In genomic region chr6:70998148-70998547, GRCh38 we compare ENCODE assay signal across 21 cellular contexts. TPM values are rescaled to one million over a fixed set of nuclear protein-coding genes. Genes with fewer than 3 reads are reported as not detected.
"Had no signal": no experiment of that assay in that cellular context is flagged by ENCODE, and none has a peak within 500 bp of the region (broad histone marks: within the 10 kb centered on the region; RNA-seq: fewer than 3 reads in every experiment).

No MANE protein-coding gene starts in this region.

- ATAC-seq: gastrocnemius medialis, heart right ventricle, left cardiac atrium, left ventricle myocardium superior, right cardiac atrium had no signal

- H3K36me3 ChIP-seq: colonic mucosa, esophagus muscularis mucosa, gastrocnemius medialis, heart right ventricle had no signal

- DNase-seq: colonic mucosa; effector CD4-positive, alpha-beta T cell; gastrocnemius medialis; heart right ventricle; hypothalamus; kidney; left cardiac atrium; left ventricle myocardium superior; mesenchymal stem cell; naive B cell; right cardiac atrium; small intestine; stimulated activated CD4-positive, alpha-beta T cell treated with anti-CD3 and anti-CD28 coated beads, Interleukin-2, amount 100 ng/mL, for 48 hours; stimulated activated naive CD4-positive, alpha-beta T cell treated with Interleukin-2 at 50 U/mL for 16 hours; trophoblast cell had no signal

- H3K36me3 Mint-ChIP-seq: naive B cell had no signal

- H3K9me3 ChIP-seq: colonic mucosa, esophagus muscularis mucosa, gastrocnemius medialis had no signal

- H3K4me3 Mint-ChIP-seq: nephron had no signal

- H3K27ac ChIP-seq: colonic mucosa, epithelial cell of prostate, esophagus muscularis mucosa, gastrocnemius medialis, heart right ventricle had no signal

- H3K27me3 ChIP-seq: colonic mucosa, gastrocnemius medialis had no signal

- H3K27ac Mint-ChIP-seq: naive B cell, nephron had no signal

- H3K4me1 Mint-ChIP-seq: naive B cell, nephron had no signal

- H3K4me1 ChIP-seq: colonic mucosa, esophagus muscularis mucosa, gastrocnemius medialis, heart right ventricle had no signal

- H3K4me3 ChIP-seq: colonic mucosa, esophagus muscularis mucosa, gastrocnemius medialis, heart right ventricle, lung had no signal

RNA-seq across cellular contexts. Expression of gene B3GAT2, which starts 41.3 kb away (rescaled TPM):
- total RNA-seq: colonic mucosa, dermis microvascular lymphatic vessel endothelial cell, gastrocnemius medialis, kidney, left cardiac atrium, osteocyte had no signal
